Comparison of ENCODE assay signal across 30 cellular contexts in the genomic region with DNA sequence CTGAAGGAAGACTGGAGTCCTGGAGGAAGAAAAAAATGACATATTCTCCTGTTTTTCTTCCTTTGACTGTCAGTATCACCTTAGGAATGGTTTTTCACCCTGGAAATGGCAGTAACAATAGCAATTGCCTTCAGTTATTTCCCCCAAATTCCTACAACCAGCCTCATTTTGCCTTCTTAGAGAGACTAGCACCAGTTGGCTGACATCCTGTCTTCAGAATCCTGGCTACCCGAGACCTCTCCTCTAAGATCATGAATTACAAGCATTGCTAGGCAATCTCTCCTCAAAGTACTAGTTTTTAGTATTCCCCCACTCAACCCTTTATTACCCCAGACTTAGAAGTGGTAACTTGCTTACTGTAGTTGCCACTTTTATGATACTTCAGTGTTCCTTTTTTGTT. TPM values are rescaled to one million over a fixed set of nuclear protein-coding genes. Genes with fewer than 3 reads are reported as not detected.
"Had no signal": no experiment of that assay in that cellular context is flagged by ENCODE, and none has a peak within 500 bp of the region (broad histone marks: within the 10 kb centered on the region; RNA-seq: fewer than 3 reads in every experiment).

No MANE protein-coding gene starts in this region.

- H3K27ac ChIP-seq: adrenal gland, KMS-11, SJCRH30, WERI-Rb-1 had no signal

- H3K9ac ChIP-seq: KMS-11, SK-N-SH had no signal

- ATAC-seq: activated CD4-positive, CD25-positive, alpha-beta regulatory T cell treated with anti-CD3 and anti-CD28 coated beads, Interleukin-2, amount 50 U/mL, for 24 hours; activated CD8-positive, alpha-beta T cell treated with anti-CD3 and anti-CD28 coated beads, Interleukin-2, amount 10 ng/mL, durations not matched to agents 7 days and 5 days; Panc1; Right ventricle myocardium inferior had no signal

- H3K4me1 ChIP-seq: adrenal gland, SJCRH30 had no signal

- H3K4me3 ChIP-seq: adrenal gland, SJCRH30 had no signal

- H3K27me3 ChIP-seq: adrenal gland, SJCRH30 had no signal

- DNase-seq: activated CD4-positive, alpha-beta T cell treated with anti-CD3 and anti-CD28 coated beads for 4 hours; activated CD4-positive, alpha-beta T cell treated with anti-CD3 and anti-CD28 coated beads, Interleukin-2, amount 50 U/mL, for 4 hours; activated CD8-positive, alpha-beta memory T cell treated with anti-CD3 and anti-CD28 coated beads, Interleukin-2, amount 50 U/mL, for 48 hours; activated CD8-positive, alpha-beta T cell treated with anti-CD3 and anti-CD28 coated beads, Interleukin-2, amount 10 ng/mL, durations not matched to agents 7 days and 5 days; activated naive CD4-positive, alpha-beta T cell treated with anti-CD3 and anti-CD28 coated beads, Interleukin-2, amount 50 U/mL, for 16 hours; activated naive CD8-positive, alpha-beta T cell treated with anti-CD3 and anti-CD28 coated beads, Interleukin-2, amount 10 ng/mL, durations not matched to agents 7 days and 5 days; activated T-cell treated with anti-CD3 and anti-CD28 coated beads, Interleukin-2, amount 50 U/mL, for 1 hour; adrenal gland; anterior cingulate cortex; NCI-H1092; NCI-H1694; NCI-H2029; NCI-H2107; NCI-H2171 treated with DMSO at 0.1 percent for 48 hours; NCI-H345; NCI-H510A treated with DMSO at 0.1 percent for 48 hours; NK-92 treated with Interleukin-12 subunit alpha and Interleukin-12 subunit beta, amount 100 ng/mL, for 24 hours; OCI-M1; RPMI8226; SJCRH30; SK-N-SH; T-helper 1 cell; WERI-Rb-1 had no signal

- H3K4me2 ChIP-seq: KMS-11, SK-N-SH had no signal

- H3K36me3 ChIP-seq: adrenal gland, SJCRH30, WERI-Rb-1 had no signal

- H3K9me3 ChIP-seq: adrenal gland, SJCRH30, SK-N-SH had no signal

RNA-seq across cellular contexts. Expression of a gene that starts 53.4 kb away (rescaled TPM):
- total RNA-seq: activated CD8-positive, alpha-beta T cell treated with anti-CD3 and anti-CD28 coated beads, Interleukin-2, amount 10 ng/mL, durations not matched to agents 7 days and 5 days; activated naive CD8-positive, alpha-beta T cell treated with anti-CD3 and anti-CD28 coated beads, Interleukin-2, amount 10 ng/mL, durations not matched to agents 7 days and 5 days; adrenal gland; cardiac septum; MCF 10A; Right ventricle myocardium inferior; SJCRH30; T-helper 2 cell treated with Interferon-gamma antibody and Interleukin-4, amounts not matched to agents 100 ng/mL and 5 ng/mL, for 36 hours had no signal
- polyA plus RNA-seq: adrenal gland, SK-N-SH had no signal

RNA-seq across cellular contexts. Expression of a gene that starts 55.8 kb away (rescaled TPM):
- total RNA-seq: activated CD8-positive, alpha-beta T cell treated with anti-CD3 and anti-CD28 coated beads, Interleukin-2, amount 10 ng/mL, durations not matched to agents 7 days and 5 days; activated naive CD8-positive, alpha-beta T cell treated with anti-CD3 and anti-CD28 coated beads, Interleukin-2, amount 10 ng/mL, durations not matched to agents 7 days and 5 days; SJCRH30; T-helper 2 cell treated with Interferon-gamma antibody and Interleukin-4, amounts not matched to agents 100 ng/mL and 5 ng/mL, for 36 hours had no signal
